In genomic region chr3:120801484-120801883, GRCh38 we compare ENCODE assay signal across 28 cellular contexts. TPM values are rescaled to one million over a fixed set of nuclear protein-coding genes. Genes with fewer than 3 reads are reported as not detected.
DNase-seq lines count a peak whose midpoint lies in the region; ATAC-seq, FAIRE-seq and TF ChIP-seq lines count a peak whose summit lies in the region.
"Had no signal": no experiment of that assay in that cellular context is flagged by ENCODE, and none has a peak within 500 bp of the region (broad histone marks: within the 10 kb centered on the region; RNA-seq: fewer than 3 reads in every experiment).

No MANE protein-coding gene starts in this region.

- TF ChIP-seq CTCF in gastrocnemius medialis (IDR thresholded peaks at IDR 0.05 in 4 of 5, conservative IDR thresholded peaks at IDR 0.05 in 1 of 5) = no peak

- no peak overlapping the region for H3K4me3 ChIP-seq in gastrocnemius medialis
- H3K4me3 ChIP-seq: GM12878, psoas muscle, uterus had no signal

- H3K9me3 ChIP-seq in gastrocnemius medialis = no peaks in the 10 kb centered on the region
- H3K9me3 ChIP-seq: psoas muscle, uterus had no signal

- H3K27me3 ChIP-seq in gastrocnemius medialis = no peaks in the 10 kb centered on the region
- H3K27me3 ChIP-seq: brain microvascular endothelial cell, uterus had no signal

- intact Hi-C loops in gastrocnemius medialis (cut with DNase I; ENCODE audit: low total_unique reads) = no loop called here

- in situ Hi-C loops in gastrocnemius medialis (cut with MboI; ENCODE audit: low sequenced_read_pairs in 4 of 4) = loop anchor here in 1 of 4 donors (25.0 kb wide), 1 partner anchor 564 kb away; no protein-coding TSS in a partner anchor

- no peaks in the 10 kb centered on the region for H3K36me3 ChIP-seq in gastrocnemius medialis
- H3K36me3 ChIP-seq: brain microvascular endothelial cell, uterus had no signal

- H3K4me1 ChIP-seq in gastrocnemius medialis = peaks cover 0 to 7% of the 10 kb centered on the region in 2 donors
- H3K4me1 ChIP-seq: psoas muscle, uterus had no signal

- TF ChIP-seq POLR2A in GM12891 (IDR thresholded peaks at IDR 0.05; ENCODE audit: low read depth, low read length) = no peak
- TF ChIP-seq POLR2A in gastrocnemius medialis (IDR thresholded peaks at IDR 0.05) = no peak

- ATAC-seq in GM19397 (IDR thresholded peaks at IDR 0.05; ENCODE audit: unreplicated experiment) (peak; percentile 59), HG02642 (IDR thresholded peaks at IDR 0.05; ENCODE audit: poor library complexity, unreplicated experiment) (peak; percentile 68), HG03432 (IDR thresholded peaks at IDR 0.05; ENCODE audit: unreplicated experiment) (peak; percentile 54), HG02870 (IDR thresholded peaks at IDR 0.05; ENCODE audit: unreplicated experiment) (no peak), gastrocnemius medialis (no peak), SK-N-SH treated with all-trans-retinoic acid at 6 μM for 48 hours (no peak)
- ATAC-seq: GM12878; Panc1; stimulated activated memory B cell treated with anti-CD40 and anti-IgM and Interleukin-4, amounts not matched to agents 10 μg/mL and 1 μg/mL and 100 μg/mL, for 72 hours had no signal

- H3K27ac ChIP-seq in gastrocnemius medialis = no peak overlapping the region
- H3K27ac ChIP-seq: brain microvascular endothelial cell, psoas muscle, uterus had no signal

- peak; percentile 76 for FAIRE-seq in GM12891 (lab: Jason Lieb, UNC)
- FAIRE-seq: GM12878, keratinocyte had no signal

- DNase-seq in GM12891 (ENCODE audit: insufficient read length, low spot score) (no peak), gastrocnemius medialis (no peak), DMS 273 treated with DMSO at 0.1 percent for 48 hours (lab: John Stamatoyannopoulos, UW) (no peak)
- DNase-seq: activated B cell treated with CpG ODN at 0.5 μM for 24 hours; activated CD8-positive, alpha-beta memory T cell treated with anti-CD3 and anti-CD28 coated beads, Interleukin-2, amount 50 U/mL, for 4 hours; activated naive CD4-positive, alpha-beta T cell treated with anti-CD3 and anti-CD28 coated beads, Interleukin-2, amount 10 ng/mL, durations not matched to agents 7 days and 5 days; amniotic stem cell; brain microvascular endothelial cell; CD4-positive, CD25-positive, alpha-beta regulatory T cell; H7; naive B cell; NCI-H1105 treated with DMSO at 0.1 percent for 48 hours; NCI-H1930; NCI-H524 treated with DMSO at 0.1 percent for 48 hours; psoas muscle; SHP77; stimulated activated CD4-positive, alpha-beta T cell treated with anti-CD3 and anti-CD28 coated beads, Interleukin-4, amount 100 ng/mL, for 4 hours; SW 1271; uterus had no signal

TF ChIP-seq in GM12891, 5 proteins besides CTCF, POLR2A, EP300 and RAD21:
- TF ChIP-seq SPI1 (IDR thresholded peaks at IDR 0.05; ENCODE audit: low read depth, low read length) = 0 out of 2 replicates have a peak, but pooled peaks have one; percentile 11
- TF ChIP-seq POU2F2 (IDR thresholded peaks at IDR 0.05; ENCODE audit: low read depth, low read length) = no peak
- TF ChIP-seq POLR2AphosphoS5 (IDR thresholded peaks at IDR 0.05; ENCODE audit: low read depth, low read length) = no peak
- no peak for TF ChIP-seq TAF1 (IDR thresholded peaks at IDR 0.05; ENCODE audit: low read depth, low read length)
- no peak for TF ChIP-seq PAX5 (IDR thresholded peaks at IDR 0.05; ENCODE audit: insufficient read depth, low read length, severe bottlenecking)
TF ChIP-seq in GM12891: peak in this region for 1.

TF ChIP-seq in SK-N-SH treated with all-trans-retinoic acid at 6 μM for 48 hours, 23 proteins besides CTCF, POLR2A, EP300 and RAD21:
- TF ChIP-seq ARNTL (CRISPR knock-in tag; IDR thresholded peaks at IDR 0.05; ENCODE audit: borderline replicate concordance, low read depth) (no peak), CREB5 (CRISPR knock-in tag; IDR thresholded peaks at IDR 0.05; ENCODE audit: low read depth) (no peak), POU6F1 (CRISPR knock-in tag; IDR thresholded peaks at IDR 0.05; ENCODE audit: borderline replicate concordance, low read depth) (no peak), SNAI2 (CRISPR knock-in tag; IDR thresholded peaks at IDR 0.05) (no peak), ZFP3 (CRISPR knock-in tag; IDR thresholded peaks at IDR 0.05) (no peak), BACH2 (CRISPR knock-in tag; IDR thresholded peaks at IDR 0.05; ENCODE audit: borderline replicate concordance) (no peak)

RNA-seq across cellular contexts. Expression of gene GTF2E1, which starts 58.9 kb away (rescaled TPM):
- polyA plus RNA-seq in GM12891 (2012; ENCODE audit: low read depth, missing spikeins) = 9.3 TPM
- 10 to 100 TPM in 3 of 4 donors, 1 to 10 TPM in 1; 7.3 to 23.8 (median 19.3) TPM for total RNA-seq in gastrocnemius medialis

RNA-seq across cellular contexts. Expression of gene RABL3, which starts 59.2 kb away (rescaled TPM):
- 17.2 TPM for polyA plus RNA-seq in GM12891 (2012; ENCODE audit: low read depth, missing spikeins)
- total RNA-seq in gastrocnemius medialis = 10 to 100 TPM; 20.0 to 46.8 (median 30.4) TPM

Comparison
In these comparisons a context has a peak if more than half of its experiments do, and no peak if none do; other contexts are left out.
1. ATAC-seq: peak in GM19397 (single experiment), HG02642 (single experiment) and HG03432 (single experiment); none in HG02870 (single experiment), gastrocnemius medialis (0 of 2) and SK-N-SH treated with all-trans-retinoic acid at 6 μM for 48 hours (single experiment).